ENCODE assay signal across 23 cellular contexts in the genomic region with DNA sequence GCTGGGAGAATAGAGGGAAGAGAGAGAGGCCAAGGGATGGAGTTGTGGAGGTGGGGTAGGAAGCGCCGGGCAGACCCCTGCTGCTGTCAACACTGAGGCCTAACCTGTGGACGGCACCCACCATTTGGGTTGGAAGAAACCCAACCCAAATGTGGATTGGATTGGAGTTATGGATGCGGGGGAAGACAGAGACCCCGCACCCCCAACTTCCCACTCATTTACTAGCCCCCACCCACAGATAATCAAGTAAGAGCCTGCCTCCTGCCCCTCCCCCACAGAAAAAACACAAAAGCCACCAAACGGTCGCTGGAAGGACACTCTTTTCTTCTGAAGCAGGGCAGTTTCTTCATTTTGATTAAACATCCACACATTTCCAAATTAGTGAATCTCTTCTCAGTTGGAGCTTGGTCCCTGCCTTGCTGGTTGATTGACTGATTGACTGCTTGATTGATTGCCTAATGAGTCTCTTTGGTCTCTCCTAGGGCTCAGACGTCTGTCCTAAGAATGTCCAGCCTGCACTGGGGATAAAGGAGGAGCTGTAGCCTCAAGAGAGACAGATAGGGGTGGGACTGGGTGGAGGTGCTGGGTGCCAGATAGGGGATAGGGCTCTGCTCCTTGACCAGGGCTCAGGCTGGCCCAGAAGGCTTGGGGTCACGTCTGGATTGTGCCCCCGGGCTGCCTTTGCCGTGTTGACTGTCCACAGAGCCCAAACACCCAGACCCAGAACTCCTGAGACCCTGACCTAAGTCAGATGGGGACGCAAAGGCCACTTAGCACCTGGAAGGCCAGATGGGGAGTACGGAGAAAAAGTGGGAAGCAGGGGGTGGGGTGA.
DNase-seq lines count a peak whose midpoint lies in the region; ATAC-seq, FAIRE-seq and TF ChIP-seq lines count a peak whose summit lies in the region.
"Had no signal": no experiment of that assay in that cellular context is flagged by ENCODE, and none has a peak within 500 bp of the region (broad histone marks: within the 10 kb centered on the region; RNA-seq: fewer than 3 reads in every experiment).

No MANE protein-coding gene starts in this region.

- DNase-seq in HepG2 (ENCODE audit: low spot score): no peak
- no peak for DNase-seq in right lobe of liver
- no peak for DNase-seq in activated B cell treated with CpG ODN at 0.5 μM for 24 hours
- DNase-seq in tibial artery: no peak
- DNase-seq in activated CD4-positive, CD25-positive, alpha-beta regulatory T cell treated with anti-CD3 and anti-CD28 coated beads, Interleukin-2, amount 50 U/mL, for 72 hours: no peak
- DNase-seq in activated CD4-positive, alpha-beta T cell treated with anti-CD3 and anti-CD28 coated beads for 48 hours: no peak
- DNase-seq in testis: no peak
- DNase-seq: activated gamma-delta T cell treated with Interleukin-2 at 50 U/mL for 16 hours; amniotic stem cell; central memory CD4-positive, alpha-beta T cell; DND-41; IMR-90; MG63; NCI-H2171 treated with DMSO at 0.1 percent for 48 hours; NCI-H526 treated with DMSO at 0.1 percent for 48 hours had no signal

- H3K4me1 ChIP-seq in HepG2 (ENCODE audit: insufficient read depth, low read length) (peaks cover 44% of the 10 kb centered on the region), right lobe of liver (no peaks in the 10 kb centered on the region), mucosa of stomach (ENCODE audit: control insufficient read depth, insufficient read depth, low read length) (peaks cover 18% of the 10 kb centered on the region), tibial artery (peaks cover 3 to 39% (median 20%) of the 10 kb centered on the region in 4 donors), testis (peaks cover 5% of the 10 kb centered on the region)

- H3K27ac ChIP-seq in HepG2 (ENCODE audit: extremely low read length, insufficient read depth, low read length) (no peak overlapping the region), right lobe of liver (no peak overlapping the region), tibial artery (peak overlapping the region; percentile 58 to 69), testis (no peak overlapping the region)
- H3K27ac ChIP-seq: esophagus muscularis mucosa, left ventricle myocardium inferior, uterus had no signal

- in situ Hi-C loops in HepG2 (cut with HindIII; ENCODE audit: extremely low pct_ligation_motif_present, low pct_unique_long_range_greater_than_20kb): no loop called here

- H3K4me3 ChIP-seq in HepG2 (replicated peaks in 1 of 3; ENCODE audit: insufficient read depth in 1 of 3, low read depth in 2 of 3, low read length in 3 of 3): no peak overlapping the region
- H3K4me3 ChIP-seq in right lobe of liver: no peak overlapping the region
- H3K4me3 ChIP-seq in mucosa of stomach (ENCODE audit: low read length): no peak overlapping the region
- H3K4me3 ChIP-seq in tibial artery: peak overlapping the region; percentile 6 to 41
- H3K4me3 ChIP-seq in testis: peak overlapping the region in 1 of 2 donors; percentile 38
- H3K4me3 ChIP-seq: MG63, uterus had no signal

- CTCF ChIA-PET in HepG2 (lab: Yijun Ruan, JAX; ENCODE audit: low intra/inter-chr PET ratio, low total read pairs) (no interaction called here), activated B cell treated with CpG ODN at 0.5 μM for 24 hours (lab: Charles Lee) (no interaction called here)

- TF ChIP-seq RAD21 in HepG2 (CRISPR knock-in tag; IDR thresholded peaks at IDR 0.05): no peak

- BruUV-seq in HepG2 (replicated peaks; lab: Mats Ljungman, UMichigan): no TSS peak

- H3K9me3 ChIP-seq in HepG2 (ENCODE audit: low read length): no peaks in the 10 kb centered on the region
- no peaks in the 10 kb centered on the region for H3K9me3 ChIP-seq in right lobe of liver
- H3K9me3 ChIP-seq in mucosa of stomach (ENCODE audit: control insufficient read depth, low read length): no peaks in the 10 kb centered on the region
- H3K9me3 ChIP-seq in tibial artery: no peaks in the 10 kb centered on the region
- H3K9me3 ChIP-seq in testis: no peaks in the 10 kb centered on the region
- H3K9me3 ChIP-seq: esophagus muscularis mucosa, left ventricle myocardium inferior, MG63, uterus had no signal

- H3K27me3 Mint-ChIP-seq in activated B cell treated with CpG ODN at 0.5 μM for 24 hours: peaks cover 46% of the 10 kb centered on the region

- H3K36me3 Mint-ChIP-seq in activated B cell treated with CpG ODN at 0.5 μM for 24 hours (ENCODE audit: low read depth): no peaks in the 10 kb centered on the region
- H3K36me3 Mint-ChIP-seq: CD14-positive monocyte had no signal

- 48% methylated on average over 13 of the region's 13 CpGs for WGBS in HepG2 (ENCODE audit: low lambda C conversion rate)
- 55% methylated on average over 12 of the region's 13 CpGs for WGBS in right lobe of liver (ENCODE audit: insufficient coverage, low coverage, low lambda C conversion rate, missing lambda C conversion rate)
- 64 to 75% methylated on average over 12 to 13 of the region's 13 CpGs for WGBS in testis, 2 donors

- H3K9ac ChIP-seq in HepG2 (ENCODE audit: insufficient read depth, low read depth, low read length): no peak overlapping the region
- H3K9ac ChIP-seq in mucosa of stomach (ENCODE audit: low read length): peak overlapping the region; percentile 40

- no peak overlapping the region for H3K27ac Mint-ChIP-seq in activated B cell treated with CpG ODN at 0.5 μM for 24 hours
- H3K27ac Mint-ChIP-seq: stimulated activated naive CD8-positive, alpha-beta T cell treated with anti-CD3 and anti-CD28 coated beads, Interleukin-15, Interleukin-2, amounts not matched to agents 100 ng/mL and 50 ng/mL, for 24 hours had no signal

- ATAC-seq in HepG2 (no peak), right lobe of liver (no peak), activated B cell treated with CpG ODN at 0.5 μM for 24 hours (ENCODE audit: low read depth) (no peak)

- no peaks in the 10 kb centered on the region for H3K9me3 Mint-ChIP-seq in activated B cell treated with CpG ODN at 0.5 μM for 24 hours
- H3K9me3 Mint-ChIP-seq: stimulated activated naive CD8-positive, alpha-beta T cell treated with anti-CD3 and anti-CD28 coated beads, Interleukin-15, Interleukin-2, amounts not matched to agents 100 ng/mL and 50 ng/mL, for 24 hours had no signal

- no peak for TF ChIP-seq POLR2A in HepG2 (IDR thresholded peaks at IDR 0.05; ENCODE audit: insufficient read depth in 1 of 2, low read depth in 2 of 2, low read length in 2 of 2)
- TF ChIP-seq POLR2A in right lobe of liver (IDR thresholded peaks at IDR 0.05): no peak
- TF ChIP-seq POLR2A in testis (IDR thresholded peaks at IDR 0.05): no peak

- H2AFZ ChIP-seq in HepG2 (ENCODE audit: low read length): no peak overlapping the region

- intact Hi-C loops in HepG2 (cut with micrococcal nuclease; ENCODE audit: unreplicated experiment): no loop called here
- intact Hi-C loops in right lobe of liver (cut with DNase I): no loop called here
- intact Hi-C loops in activated B cell treated with CpG ODN at 0.5 μM for 24 hours (cut with micrococcal nuclease): loop anchor here (2.0 kb wide), 3 partner anchors 34 to 76 kb away; partner anchors contain the start of gene FOXP4
- intact Hi-C loops in tibial artery (cut with DNase I; ENCODE audit: low total_unique reads): loop anchor here (2.0 to 5.0 kb wide), 2 partner anchors 34 to 44 kb away; no protein-coding TSS in a partner anchor
- intact Hi-C loops in testis (cut with DNase I; ENCODE audit: low total_unique reads): no loop called here

- H3K27me3 ChIP-seq in HepG2 (ENCODE audit: control insufficient read depth in 1 of 2, insufficient read depth in 2 of 2, low read length in 2 of 2) (peaks cover 11 to 57% of the 10 kb centered on the region in 2 experiments), right lobe of liver (peaks cover 0 to 5% of the 10 kb centered on the region in 2 donors), mucosa of stomach (ENCODE audit: control insufficient read depth, insufficient read depth, low read length) (peaks cover 12% of the 10 kb centered on the region), tibial artery (peaks cover 0 to 2% of the 10 kb centered on the region in 2 donors), testis (no peaks in the 10 kb centered on the region)
- H3K27me3 ChIP-seq: MG63 had no signal

- peaks cover 20% of the 10 kb centered on the region for H3K4me1 Mint-ChIP-seq in activated B cell treated with CpG ODN at 0.5 μM for 24 hours

- peak overlapping the region; percentile 15 for H3K4me3 Mint-ChIP-seq in activated B cell treated with CpG ODN at 0.5 μM for 24 hours
- H3K4me3 Mint-ChIP-seq: stimulated activated naive CD8-positive, alpha-beta T cell treated with anti-CD3 and anti-CD28 coated beads, Interleukin-15, Interleukin-2, amounts not matched to agents 100 ng/mL and 50 ng/mL, for 24 hours had no signal

- POLR2A ChIA-PET in HepG2 (lab: Yijun Ruan, JAX) (interaction anchor here (1.0 to 1.2 kb wide), 3 partner anchors 17 to 107 kb away, joined by 3 to 5 read pairs (median 4); no protein-coding TSS in a partner anchor), activated B cell treated with CpG ODN at 0.5 μM for 24 hours (lab: Charles Lee) (interaction anchor here (0.7 to 1.3 kb wide), 2 partner anchors 45 to 81 kb away, joined by 3 read pairs; no protein-coding TSS in a partner anchor)

- no peaks in the 10 kb centered on the region for H4K20me1 ChIP-seq in HepG2 (ENCODE audit: insufficient read depth, low read length)

- no peaks in the 10 kb centered on the region for H3K36me3 ChIP-seq in HepG2 (replicated peaks in 1 of 2; ENCODE audit: control insufficient read depth in 1 of 2, insufficient read depth in 2 of 2, low read length in 2 of 2)
- no peaks in the 10 kb centered on the region for H3K36me3 ChIP-seq in right lobe of liver
- no peaks in the 10 kb centered on the region for H3K36me3 ChIP-seq in mucosa of stomach (ENCODE audit: control insufficient read depth, insufficient read depth, low read length)
- no peaks in the 10 kb centered on the region for H3K36me3 ChIP-seq in tibial artery
- H3K36me3 ChIP-seq in testis (ENCODE audit: low read depth, missing control alignments): no peaks in the 10 kb centered on the region
- H3K36me3 ChIP-seq: esophagus muscularis mucosa, left ventricle myocardium inferior, MG63, uterus had no signal

- FAIRE-seq in HepG2 (lab: Jason Lieb, UNC): no peak
- FAIRE-seq: A204.1, TTC549 had no signal

- no peaks in the 10 kb centered on the region for H3K79me2 ChIP-seq in HepG2 (ENCODE audit: insufficient read depth, low read length)

- no peak for TF ChIP-seq CTCF in HepG2 (CRISPR knock-in tag; IDR thresholded peaks at IDR 0.05)
- no peak for TF ChIP-seq CTCF in right lobe of liver (IDR thresholded peaks at IDR 0.05)
- TF ChIP-seq CTCF in activated B cell treated with CpG ODN at 0.5 μM for 24 hours (IDR thresholded peaks at IDR 0.05): no peak
- no peak for TF ChIP-seq CTCF in tibial artery (IDR thresholded peaks at IDR 0.05)
- TF ChIP-seq CTCF in testis (IDR thresholded peaks at IDR 0.05): no peak

- H3K4me2 ChIP-seq in HepG2 (ENCODE audit: low read depth, low read length): no peak overlapping the region

- TF ChIP-seq EP300 in HepG2 (IDR thresholded peaks at IDR 0.05; ENCODE audit: low read depth in 2 of 2, low read length in 2 of 2) (no peak), HepG2 (CRISPR knock-in tag; IDR thresholded peaks at IDR 0.05; ENCODE audit: borderline replicate concordance) (no peak)

Comparison
In these comparisons a context has a peak if more than half of its experiments do, and no peak if none do; other contexts are left out.
1. H3K27ac ChIP-seq: peak in tibial artery (2 of 2); none in HepG2 (single experiment), right lobe of liver (0 of 3) and testis (0 of 2).
2. H3K4me3 ChIP-seq: peak in tibial artery (2 of 2); none in HepG2 (0 of 3), right lobe of liver (0 of 3) and mucosa of stomach (single experiment).
3. intact Hi-C loops: an anchor here in activated B cell treated with CpG ODN at 0.5 μM for 24 hours (2.0 kb wide) and tibial artery (2.0 to 5.0 kb wide); none called in HepG2, right lobe of liver and testis.